In the genomic region with DNA sequence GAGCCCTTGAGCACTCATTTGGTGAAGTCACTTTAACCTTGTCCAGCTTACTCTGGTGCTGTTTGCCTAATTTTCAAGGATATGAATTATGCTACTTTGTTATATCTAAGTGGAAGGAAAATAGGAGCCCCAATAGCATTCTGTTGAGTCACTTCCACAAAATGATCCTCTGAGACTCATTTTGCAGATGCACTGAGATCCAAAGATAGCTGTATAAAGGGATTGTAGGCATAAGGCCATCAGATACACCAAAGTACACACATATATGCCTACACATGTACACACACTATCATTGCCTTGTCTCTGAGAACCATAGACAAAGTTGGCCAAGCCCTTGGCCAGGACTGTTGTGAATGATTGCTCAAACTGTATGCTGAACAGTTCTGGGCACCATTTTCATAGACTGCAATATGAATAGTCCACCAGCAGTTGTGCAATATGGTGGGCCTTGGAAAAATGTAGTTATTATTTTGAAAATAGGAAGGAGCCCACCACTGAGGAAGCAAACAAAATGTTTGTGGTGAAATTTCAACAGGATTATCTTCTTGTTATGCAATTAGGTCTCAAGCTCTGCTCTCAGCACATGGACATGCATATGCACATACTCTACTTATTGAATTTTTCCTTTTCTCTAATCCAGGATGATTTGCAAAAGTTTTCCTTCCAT, we compare ENCODE assay signal across 21 cellular contexts.
DNase-seq lines count a peak whose midpoint lies in the region; ATAC-seq, FAIRE-seq and TF ChIP-seq lines count a peak whose summit lies in the region.
"Had no signal": no experiment of that assay in that cellular context is flagged by ENCODE, and none has a peak within 500 bp of the region (broad histone marks: within the 10 kb centered on the region; RNA-seq: fewer than 3 reads in every experiment).

No MANE protein-coding gene starts in this region.

- peaks cover 2% of the 10 kb centered on the region for H3K27me3 Mint-ChIP-seq in astrocyte (ENCODE audit: low read depth, unreplicated experiment)
- H3K27me3 Mint-ChIP-seq in activated T-cell treated with anti-CD3 and anti-CD28 coated beads, Interleukin-2, amount 50 U/mL, for 4 hours (ENCODE audit: low read depth) = peaks cover 1% of the 10 kb centered on the region

- H3K27ac Mint-ChIP-seq in astrocyte (ENCODE audit: unreplicated experiment) = no peak overlapping the region
- H3K27ac Mint-ChIP-seq: naive thymus-derived CD8-positive, alpha-beta T cell had no signal

- TF ChIP-seq CTCF in NB4 (IDR thresholded peaks at IDR 0.05; ENCODE audit: low read depth, low read length) = no peak
- TF ChIP-seq CTCF in astrocyte (IDR thresholded peaks at IDR 0.05; ENCODE audit: insufficient read depth, low read depth, low read length) = no peak

- DNase-seq in H54 (ENCODE audit: insufficient read length, low spot score) = no peak
- peak; percentile 88 for DNase-seq in NB4 (ENCODE audit: low read depth)
- DNase-seq in astrocyte (ENCODE audit: low read depth) = no peak
- peak; percentile 8 for DNase-seq in myocyte (ENCODE audit: low read depth)
- no peak for DNase-seq in T1000 (lab: John Stamatoyannopoulos, UW)
- no peak for DNase-seq in activated T-cell treated with anti-CD3 and anti-CD28 coated beads, Interleukin-2, amount 50 U/mL, for 4 hours
- DNase-seq: activated CD4-positive, alpha-beta T cell treated with anti-CD3 and anti-CD28 coated beads, Interleukin-2, amount 50 U/mL, for 1 hour; activated naive CD4-positive, alpha-beta T cell; cortex of kidney; DMS 273 treated with DMSO at 0.1 percent for 48 hours; glutamatergic neuron; naive thymus-derived CD8-positive, alpha-beta T cell; NCI-H187 treated with DMSO at 0.1 percent for 48 hours; NCI-H510A; PC-9; posterior cingulate gyrus; testis had no signal

- no peak overlapping the region for H3K9ac ChIP-seq in astrocyte (ENCODE audit: low read length)
- H3K9ac ChIP-seq: BLaER1 treated with 17β-estradiol and CSF1 and Interleukin-3, amounts not matched to agents 10 nM and 100 nM had no signal

- peak; percentile 61 for FAIRE-seq in H54 (lab: Jason Lieb, UNC)
- no peak for FAIRE-seq in astrocyte (lab: Jason Lieb, UNC)

- H3K9me3 ChIP-seq in astrocyte (ENCODE audit: insufficient read depth, low read depth, low read length) = no peaks in the 10 kb centered on the region
- H3K9me3 ChIP-seq: BLaER1 treated with 17β-estradiol and CSF1 and Interleukin-3, amounts not matched to agents 10 nM and 100 nM; HAP-1; testis had no signal

- no peaks in the 10 kb centered on the region for H3K36me3 ChIP-seq in astrocyte (ENCODE audit: insufficient read depth, low read length)
- H3K36me3 ChIP-seq: BLaER1 treated with 17β-estradiol and CSF1 and Interleukin-3, amounts not matched to agents 10 nM and 100 nM; HAP-1 had no signal

- H3K4me2 ChIP-seq in astrocyte (ENCODE audit: low read length) = peak overlapping the region; percentile 12
- H3K4me2 ChIP-seq: BLaER1 treated with 17β-estradiol and CSF1 and Interleukin-3, amounts not matched to agents 10 nM and 100 nM; PC-9 had no signal

- H3K79me2 ChIP-seq in astrocyte (ENCODE audit: insufficient read depth, low read length) = no peaks in the 10 kb centered on the region

- H3K9me3 Mint-ChIP-seq in astrocyte (ENCODE audit: unreplicated experiment) = peaks cover 2% of the 10 kb centered on the region
- no peaks in the 10 kb centered on the region for H3K9me3 Mint-ChIP-seq in activated T-cell treated with anti-CD3 and anti-CD28 coated beads, Interleukin-2, amount 50 U/mL, for 4 hours
- H3K9me3 Mint-ChIP-seq: naive thymus-derived CD8-positive, alpha-beta T cell had no signal

- H4K20me1 ChIP-seq in astrocyte (ENCODE audit: insufficient read depth, low read length) = no peaks in the 10 kb centered on the region
- H4K20me1 ChIP-seq: BLaER1 treated with 17β-estradiol and CSF1 and Interleukin-3, amounts not matched to agents 10 nM and 100 nM had no signal

- H3K4me3 Mint-ChIP-seq in astrocyte (ENCODE audit: unreplicated experiment) = no peak overlapping the region
- H3K4me3 Mint-ChIP-seq in activated T-cell treated with anti-CD3 and anti-CD28 coated beads, Interleukin-2, amount 50 U/mL, for 4 hours = no peak overlapping the region
- H3K4me3 Mint-ChIP-seq: naive thymus-derived CD8-positive, alpha-beta T cell had no signal

- H3K36me3 Mint-ChIP-seq in astrocyte (ENCODE audit: low read depth, unreplicated experiment) = no peaks in the 10 kb centered on the region
- no peaks in the 10 kb centered on the region for H3K36me3 Mint-ChIP-seq in activated T-cell treated with anti-CD3 and anti-CD28 coated beads, Interleukin-2, amount 50 U/mL, for 4 hours (ENCODE audit: insufficient read depth)
- H3K36me3 Mint-ChIP-seq: naive thymus-derived CD8-positive, alpha-beta T cell had no signal

- no peak overlapping the region for H2AFZ ChIP-seq in astrocyte (ENCODE audit: low read depth, low read length)
- H2AFZ ChIP-seq: PC-9 had no signal

- no peaks in the 10 kb centered on the region for H3K27me3 ChIP-seq in astrocyte (ENCODE audit: insufficient read depth, low read length)
- H3K27me3 ChIP-seq: BLaER1 treated with 17β-estradiol and CSF1 and Interleukin-3, amounts not matched to agents 10 nM and 100 nM; testis had no signal

- no peak for TF ChIP-seq POLR2A in H54 (IDR thresholded peaks at IDR 0.05; ENCODE audit: low read depth, low read length)
- TF ChIP-seq POLR2A in NB4 (IDR thresholded peaks at IDR 0.05; ENCODE audit: extremely low read depth, insufficient read length) = no peak

- H3K4me3 ChIP-seq in NB4 (ENCODE audit: low read depth, low read length) = no peak overlapping the region
- H3K4me3 ChIP-seq in astrocyte (ENCODE audit: insufficient read depth, low read depth, low read length) = no peak overlapping the region
- H3K4me3 ChIP-seq: BLaER1 treated with 17β-estradiol and CSF1 and Interleukin-3, amounts not matched to agents 10 nM and 100 nM; HAP-1; lung; PC-9; testis had no signal

- peaks cover 8% of the 10 kb centered on the region for H3K4me1 Mint-ChIP-seq in astrocyte (ENCODE audit: low read depth, unreplicated experiment)
- no peaks in the 10 kb centered on the region for H3K4me1 Mint-ChIP-seq in activated T-cell treated with anti-CD3 and anti-CD28 coated beads, Interleukin-2, amount 50 U/mL, for 4 hours (ENCODE audit: low read depth)
- H3K4me1 Mint-ChIP-seq: naive thymus-derived CD8-positive, alpha-beta T cell had no signal

- H3K4me1 ChIP-seq in astrocyte (ENCODE audit: insufficient read depth, low read length) = peaks cover 8% of the 10 kb centered on the region
- H3K4me1 ChIP-seq: BLaER1 treated with 17β-estradiol and CSF1 and Interleukin-3, amounts not matched to agents 10 nM and 100 nM; HAP-1; testis had no signal

- ATAC-seq in GM21447 (IDR thresholded peaks at IDR 0.05; ENCODE audit: unreplicated experiment) = no peak
- ATAC-seq in activated T-cell treated with anti-CD3 and anti-CD28 coated beads, Interleukin-2, amount 50 U/mL, for 4 hours = no peak
- ATAC-seq: naive thymus-derived CD8-positive, alpha-beta T cell had no signal

- no peak overlapping the region for H3K27ac ChIP-seq in astrocyte (ENCODE audit: low read depth, low read length)
- H3K27ac ChIP-seq: BLaER1 treated with 17β-estradiol and CSF1 and Interleukin-3, amounts not matched to agents 10 nM and 100 nM; PC-9; testis had no signal

Comparison
In these comparisons a context has a peak if more than half of its experiments do, and no peak if none do; other contexts are left out.
1. DNase-seq: peak in NB4 (single experiment) and myocyte (single experiment); none in H54 (single experiment), astrocyte (single experiment), T1000 (single experiment) and activated T-cell treated with anti-CD3 and anti-CD28 coated beads, Interleukin-2, amount 50 U/mL, for 4 hours (single experiment).